23 cellular contexts compared by ENCODE assay signal in genomic region chr16:25914357-25914962, GRCh38.
"Had no signal": no experiment of that assay in that cellular context is flagged by ENCODE, and none has a peak within 500 bp of the region (broad histone marks: within the 10 kb centered on the region; RNA-seq: fewer than 3 reads in every experiment).

No MANE protein-coding gene starts in this region.

- DNase-seq: activated CD4-positive, alpha-beta memory T cell treated with anti-CD3 and anti-CD28 coated beads, Interleukin-2, amount 10 ng/mL, durations not matched to agents 7 days and 5 days; activated CD4-positive, alpha-beta T cell treated with anti-CD3 and anti-CD28 coated beads for 1 hour; activated CD4-positive, alpha-beta T cell treated with anti-CD3 and anti-CD28 coated beads, Interleukin-2, amount 10 ng/mL, durations not matched to agents 7 days and 5 days; activated CD8-positive, alpha-beta memory T cell treated with anti-CD3 and anti-CD28 coated beads, Interleukin-2, amount 50 U/mL, for 48 hours; activated gamma-delta T cell; activated naive CD4-positive, alpha-beta T cell treated with anti-CD3 and anti-CD28 coated beads, Interleukin-2, amount 50 U/mL, for 16 hours; activated T-cell treated with anti-CD3 and anti-CD28 coated beads, Interleukin-2, amount 50 U/mL, for 24 hours; amniotic stem cell; brain microvascular endothelial cell; central memory CD4-positive, alpha-beta T cell; foreskin keratinocyte; heart left ventricle; left cardiac atrium; mammary epithelial cell; naive B cell; stimulated activated CD4-positive, alpha-beta T cell treated with anti-CD3 and anti-CD28 coated beads, Interleukin-15, amount 100 ng/mL, for 24 hours; stimulated activated CD4-positive, alpha-beta T cell treated with anti-CD3 and anti-CD28 coated beads, Interleukin-2, amount 100 ng/mL, for 24 hours; stimulated activated naive B cell treated with anti-CD40 and anti-IgM and Interleukin-4, amounts not matched to agents 10 μg/mL and 1 μg/mL and 100 μg/mL, for 72 hours; stomach; T-helper 17 cell; thyroid gland had no signal

- H3K27ac ChIP-seq: brain microvascular endothelial cell, esophagus muscularis mucosa, foreskin keratinocyte, heart left ventricle, right atrium auricular region, stomach, thyroid gland had no signal

- H3K4me1 ChIP-seq: esophagus muscularis mucosa, foreskin keratinocyte, heart left ventricle, right atrium auricular region, stomach, thyroid gland had no signal

- H3K9me3 ChIP-seq: esophagus muscularis mucosa, heart left ventricle, right atrium auricular region, stomach, thyroid gland had no signal

- H3K4me3 ChIP-seq: esophagus muscularis mucosa, heart left ventricle, right atrium auricular region, stomach, thyroid gland had no signal

- H3K27me3 ChIP-seq: brain microvascular endothelial cell, foreskin keratinocyte, right atrium auricular region, stomach, thyroid gland had no signal

- ATAC-seq: foreskin keratinocyte; left cardiac atrium; stimulated activated naive B cell treated with anti-CD40 and anti-IgM and Interleukin-4, amounts not matched to agents 10 μg/mL and 1 μg/mL and 100 μg/mL, for 72 hours; T-helper 17 cell had no signal

- H3K36me3 ChIP-seq: brain microvascular endothelial cell, esophagus muscularis mucosa, heart left ventricle, right atrium auricular region, stomach, thyroid gland had no signal
